ENCODE assay signal across 9 cellular contexts in genomic region chr5:82793808-82794419, GRCh38.
DNase-seq lines count a peak whose midpoint lies in the region; ATAC-seq, FAIRE-seq and TF ChIP-seq lines count a peak whose summit lies in the region.
"Had no signal": no experiment of that assay in that cellular context is flagged by ENCODE, and none has a peak within 500 bp of the region (broad histone marks: within the 10 kb centered on the region; RNA-seq: fewer than 3 reads in every experiment).

No MANE protein-coding gene starts in this region.

- H3F3A ChIP-seq in Loucy (ENCODE audit: low read depth): no peaks in the 10 kb centered on the region

- H4K20me1 ChIP-seq in Loucy (ENCODE audit: insufficient read depth, low read length, poor library complexity, severe bottlenecking): no peaks in the 10 kb centered on the region

- H3K27ac Mint-ChIP-seq in activated naive CD4-positive, alpha-beta T cell treated with anti-CD3 and anti-CD28 coated beads for 36 hours: no peak overlapping the region
- H3K27ac Mint-ChIP-seq in activated T-helper 1 cell treated with anti-CD3 and anti-CD28 coated beads, Interleukin-12 subunit alpha, Interleukin-12 subunit beta, Interleukin-2, Interleukin-4 antibody, amounts not matched to agents 30 ng/mL and 10 ng/mL and 1 ng/mL, durations not matched to agents 14 hours and 24 hours and 36 hours: no peak overlapping the region
- H3K27ac Mint-ChIP-seq: T-helper 17 cell had no signal

- no peaks in the 10 kb centered on the region for H3K9me2 ChIP-seq in Loucy (replicated peaks; ENCODE audit: low read depth, low read length)

- no peaks in the 10 kb centered on the region for H3K27me3 Mint-ChIP-seq in activated naive CD4-positive, alpha-beta T cell treated with anti-CD3 and anti-CD28 coated beads for 36 hours (ENCODE audit: low read depth)
- peaks cover 6% of the 10 kb centered on the region for H3K27me3 Mint-ChIP-seq in activated T-helper 1 cell treated with anti-CD3 and anti-CD28 coated beads, Interleukin-12 subunit alpha, Interleukin-12 subunit beta, Interleukin-2, Interleukin-4 antibody, amounts not matched to agents 30 ng/mL and 10 ng/mL and 1 ng/mL, durations not matched to agents 14 hours and 24 hours and 36 hours (ENCODE audit: insufficient read depth)

- no peak for ATAC-seq in HG02870 (IDR thresholded peaks at IDR 0.05; ENCODE audit: unreplicated experiment)
- no peak for ATAC-seq in GM19455 (IDR thresholded peaks at IDR 0.05; ENCODE audit: unreplicated experiment)
- ATAC-seq: T-helper 17 cell had no signal

- H3K79me2 ChIP-seq in Loucy (ENCODE audit: insufficient read depth, low read length): no peaks in the 10 kb centered on the region

- H3K9me3 Mint-ChIP-seq in activated naive CD4-positive, alpha-beta T cell treated with anti-CD3 and anti-CD28 coated beads for 36 hours: no peaks in the 10 kb centered on the region
- no peaks in the 10 kb centered on the region for H3K9me3 Mint-ChIP-seq in activated T-helper 1 cell treated with anti-CD3 and anti-CD28 coated beads, Interleukin-12 subunit alpha, Interleukin-12 subunit beta, Interleukin-2, Interleukin-4 antibody, amounts not matched to agents 30 ng/mL and 10 ng/mL and 1 ng/mL, durations not matched to agents 14 hours and 24 hours and 36 hours

- CTCF ChIA-PET in activated naive CD4-positive, alpha-beta T cell treated with anti-CD3 and anti-CD28 coated beads for 36 hours (lab: Charles Lee): interaction anchor here (0.5 to 2.5 kb wide), 5 partner anchors 15 to 514 kb away, joined by 3 to 6 read pairs (median 3); no protein-coding TSS in a partner anchor

- no peaks in the 10 kb centered on the region for H3K4me1 Mint-ChIP-seq in activated naive CD4-positive, alpha-beta T cell treated with anti-CD3 and anti-CD28 coated beads for 36 hours (ENCODE audit: low read depth)
- no peaks in the 10 kb centered on the region for H3K4me1 Mint-ChIP-seq in activated T-helper 1 cell treated with anti-CD3 and anti-CD28 coated beads, Interleukin-12 subunit alpha, Interleukin-12 subunit beta, Interleukin-2, Interleukin-4 antibody, amounts not matched to agents 30 ng/mL and 10 ng/mL and 1 ng/mL, durations not matched to agents 14 hours and 24 hours and 36 hours (ENCODE audit: low read depth)

- no peak overlapping the region for H3K4me3 Mint-ChIP-seq in activated naive CD4-positive, alpha-beta T cell treated with anti-CD3 and anti-CD28 coated beads for 36 hours
- H3K4me3 Mint-ChIP-seq in activated T-helper 1 cell treated with anti-CD3 and anti-CD28 coated beads, Interleukin-12 subunit alpha, Interleukin-12 subunit beta, Interleukin-2, Interleukin-4 antibody, amounts not matched to agents 30 ng/mL and 10 ng/mL and 1 ng/mL, durations not matched to agents 14 hours and 24 hours and 36 hours: no peak overlapping the region
- H3K4me3 Mint-ChIP-seq: T-helper 17 cell had no signal

- no peaks in the 10 kb centered on the region for H3K9me3 ChIP-seq in Loucy (ENCODE audit: insufficient read depth, low read depth, low read length)
- H3K9me3 ChIP-seq in kidney (ENCODE audit: control insufficient read depth in 1 of 2, low read length in 2 of 2): no peaks in the 10 kb centered on the region

- peak; percentile 15 for FAIRE-seq in kidney (lab: Jason Lieb, UNC)

- no peak overlapping the region for H3K9ac ChIP-seq in Loucy (ENCODE audit: low read depth, low read length, poor library complexity, severe bottlenecking)
- no peak overlapping the region for H3K9ac ChIP-seq in kidney (ENCODE audit: low read length in 2 of 2)

- no peak overlapping the region for H3K4me3 ChIP-seq in Loucy (ENCODE audit: low read length, poor library complexity, severe bottlenecking)
- H3K4me3 ChIP-seq in kidney (ENCODE audit: low read length in 2 of 2): no peak overlapping the region

- peak; percentile 29 for DNase-seq in EL
- DNase-seq in activated naive CD4-positive, alpha-beta T cell treated with anti-CD3 and anti-CD28 coated beads for 36 hours: peak; percentile 57
- DNase-seq in kidney: no peak
- DNase-seq in stimulated activated CD8-positive, alpha-beta memory T cell treated with anti-CD3 and anti-CD28 coated beads, Interleukin-15, amount 100 ng/mL, for 48 hours (ENCODE audit: low read depth in 2 of 2): peak; percentile 1 to 6
- DNase-seq in activated T-helper 1 cell treated with anti-CD3 and anti-CD28 coated beads, Interleukin-12 subunit alpha, Interleukin-12 subunit beta, Interleukin-2, Interleukin-4 antibody, amounts not matched to agents 30 ng/mL and 10 ng/mL and 1 ng/mL, durations not matched to agents 14 hours and 24 hours and 36 hours (ENCODE audit: low spot score): no peak

- H3K4me2 ChIP-seq in Loucy (ENCODE audit: low read depth, low read length, poor library complexity, severe bottlenecking): no peak overlapping the region

- H3K36me3 Mint-ChIP-seq in activated naive CD4-positive, alpha-beta T cell treated with anti-CD3 and anti-CD28 coated beads for 36 hours (ENCODE audit: low read depth): no peaks in the 10 kb centered on the region
- no peaks in the 10 kb centered on the region for H3K36me3 Mint-ChIP-seq in activated T-helper 1 cell treated with anti-CD3 and anti-CD28 coated beads, Interleukin-12 subunit alpha, Interleukin-12 subunit beta, Interleukin-2, Interleukin-4 antibody, amounts not matched to agents 30 ng/mL and 10 ng/mL and 1 ng/mL, durations not matched to agents 14 hours and 24 hours and 36 hours (ENCODE audit: low read depth)

- no peak overlapping the region for H3K27ac ChIP-seq in kidney (ENCODE audit: low read depth in 2 of 2, low read length in 2 of 2)

- intact Hi-C loops in activated naive CD4-positive, alpha-beta T cell treated with anti-CD3 and anti-CD28 coated beads for 36 hours (cut with micrococcal nuclease): loop anchor here (1.0 to 10.0 kb wide), 3 partner anchors 153 to 771 kb away; no protein-coding TSS in a partner anchor
- intact Hi-C loops in kidney (cut with DNase I): no loop called here
- intact Hi-C loops in activated T-helper 1 cell treated with anti-CD3 and anti-CD28 coated beads, Interleukin-12 subunit alpha, Interleukin-12 subunit beta, Interleukin-2, Interleukin-4 antibody, amounts not matched to agents 30 ng/mL and 10 ng/mL and 1 ng/mL, durations not matched to agents 14 hours and 24 hours and 36 hours (cut with micrococcal nuclease): loop anchor here (1.0 to 2.0 kb wide), 3 partner anchors 153 to 481 kb away; no protein-coding TSS in a partner anchor

- H3K4me1 ChIP-seq in Loucy (ENCODE audit: insufficient read depth, low read length, poor library complexity, severe bottlenecking) (no peaks in the 10 kb centered on the region), kidney (ENCODE audit: control insufficient read depth in 1 of 2, insufficient read depth in 1 of 2, low read depth in 1 of 2, low read length in 2 of 2) (no peaks in the 10 kb centered on the region)

- no peaks in the 10 kb centered on the region for H3K36me3 ChIP-seq in Loucy (ENCODE audit: insufficient read depth, low read length)
- H3K36me3 ChIP-seq in kidney (ENCODE audit: control insufficient read depth in 1 of 2, insufficient read depth in 2 of 2, low read length in 2 of 2): no peaks in the 10 kb centered on the region

- no peaks in the 10 kb centered on the region for H3K27me3 ChIP-seq in Loucy (ENCODE audit: insufficient read depth, low read length, poor library complexity, severe bottlenecking)

- TF ChIP-seq CTCF in Loucy (conservative IDR thresholded peaks at IDR 0.05; ENCODE audit: low read length) (peak; percentile 93), kidney (IDR thresholded peaks at IDR 0.05; ENCODE audit: borderline replicate concordance, extremely low read depth, insufficient read depth) (peak; percentile 61)

- no peak overlapping the region for H2AFZ ChIP-seq in Loucy (ENCODE audit: low read length)

Comparison
In these comparisons a context has a peak if more than half of its experiments do, and no peak if none do; other contexts are left out.
1. DNase-seq: peak in EL (single experiment), activated naive CD4-positive, alpha-beta T cell treated with anti-CD3 and anti-CD28 coated beads for 36 hours (single experiment) and stimulated activated CD8-positive, alpha-beta memory T cell treated with anti-CD3 and anti-CD28 coated beads, Interleukin-15, amount 100 ng/mL, for 48 hours (2 of 2); none in kidney (single experiment) and activated T-helper 1 cell treated with anti-CD3 and anti-CD28 coated beads, Interleukin-12 subunit alpha, Interleukin-12 subunit beta, Interleukin-2, Interleukin-4 antibody, amounts not matched to agents 30 ng/mL and 10 ng/mL and 1 ng/mL, durations not matched to agents 14 hours and 24 hours and 36 hours (single experiment).